Comparison of ENCODE assay signal across 8 cellular contexts in genomic region chr16:28846933-28847273, GRCh38. TPM values are rescaled to one million over a fixed set of nuclear protein-coding genes. Genes with fewer than 3 reads are reported as not detected.
DNase-seq lines count a peak whose midpoint lies in the region; ATAC-seq and TF ChIP-seq lines count a peak whose summit lies in the region.

No MANE protein-coding gene starts in this region.

- H3K9me2 ChIP-seq in HCT116 (ENCODE audit: insufficient read depth), result no peaks in the 10 kb centered on the region

- CTCF ChIA-PET in HCT116 (lab: Charles Lee), result interaction anchor here (0.6 to 1.8 kb wide), 5 partner anchors 12 to 127 kb away, joined by 3 to 7 read pairs (median 5); partner anchors contain the start of genes SH2B1 and SPNS1
- CTCF ChIA-PET in WTC11 (lab: Charles Lee), result interaction anchor here (0.5 to 2.5 kb wide), 13 partner anchors 10 to 127 kb away, joined by 3 to 19 read pairs (median 5); partner anchors contain the start of genes ATXN2L, NFATC2IP, SH2B1 and SPNS1

- intact Hi-C loops in CD14-positive monocyte (cut with micrococcal nuclease) (loop anchor here (1.0 to 10.0 kb wide), 4 partner anchors 17 to 292 kb away; partner anchors contain the start of genes RABEP2 (in 1 of the 2) and SGF29 (in 1 of the 2)), HCT116 (cut with micrococcal nuclease) (no loop called here)

- RAD21 ChIA-PET in HCT116 (lab: Charles Lee; ENCODE audit: low non-redundant PET in 1 of 2, low total read pairs in 2 of 2, uncharacterized antibody in 2 of 2, unreplicated experiment in 2 of 2), result interaction anchor here in 1 of 2 experiments (0.5 kb wide), 1 partner anchor 78 kb away, joined by 3 read pairs; the partner anchor contains the start of gene RABEP2

- H3K9me3 ChIP-seq in HCT116 (ENCODE audit: control insufficient read depth in 1 of 2, insufficient read depth in 1 of 2, low read depth in 1 of 2, low read length in 2 of 2), result no peaks in the 10 kb centered on the region

- no peaks in the 10 kb centered on the region for H3K27me3 Mint-ChIP-seq in CD14-positive monocyte (ENCODE audit: low read depth in 3 of 3)
- H3K27me3 Mint-ChIP-seq in WTC11 (ENCODE audit: low read depth), result no peaks in the 10 kb centered on the region; the same call in 1 of the 2 replicates

- peak overlapping the region; percentile 91 to 95 for H3K4me3 Mint-ChIP-seq in CD14-positive monocyte
- H3K4me3 Mint-ChIP-seq in WTC11, result peak overlapping the region; percentile 98

- H3K27ac ChIP-seq in HCT116 (ENCODE audit: low read depth, low read length) (peak overlapping the region; percentile 73), rectal smooth muscle tissue (ENCODE audit: low read depth, low read length) (peak overlapping the region; percentile 84)

- H2AFZ ChIP-seq in HCT116 (ENCODE audit: low read depth, low read length, poor library complexity, severe bottlenecking), result no peak overlapping the region

- H3K4me3 ChIP-seq in HCT116 (replicated peaks in 1 of 2; ENCODE audit: low read depth in 1 of 2, low read length in 2 of 2) (peak overlapping the region; percentile 97 to 100), rectal smooth muscle tissue (ENCODE audit: low read length) (peak overlapping the region; percentile 88)

- H3K36me3 ChIP-seq in HCT116 (ENCODE audit: control insufficient read depth in 1 of 2, insufficient read depth in 2 of 2, low read length in 2 of 2) (peaks cover 22 to 32% of the 10 kb centered on the region in 2 experiments; a peak in 3 of 4 replicates), rectal smooth muscle tissue (ENCODE audit: control insufficient read depth, insufficient read depth, low read length) (peaks cover 26% of the 10 kb centered on the region)

- H4K20me1 ChIP-seq in HCT116 (ENCODE audit: insufficient read depth), result peaks cover 6% of the 10 kb centered on the region; the same call in 1 of the 2 replicates

- H3K36me3 Mint-ChIP-seq in CD14-positive monocyte, result peaks cover 32% of the 10 kb centered on the region in 2 donors
- H3K36me3 Mint-ChIP-seq in WTC11, result peaks cover 40% of the 10 kb centered on the region

- peaks cover 20% of the 10 kb centered on the region for H3K4me1 Mint-ChIP-seq in CD14-positive monocyte
- H3K4me1 Mint-ChIP-seq in WTC11, result peaks cover 14% of the 10 kb centered on the region

- H3K27me3 ChIP-seq in HCT116 (ENCODE audit: insufficient read depth, low read length) (no peaks in the 10 kb centered on the region), rectal smooth muscle tissue (ENCODE audit: control insufficient read depth, insufficient read depth, low read length) (no peaks in the 10 kb centered on the region)

- peak overlapping the region; percentile 100 for H3K9ac ChIP-seq in HCT116 (ENCODE audit: low read length)
- peak overlapping the region; percentile 94 for H3K9ac ChIP-seq in rectal smooth muscle tissue (ENCODE audit: low read length)

- no peak for DNase-seq in CD14-positive monocyte (ENCODE audit: low spot score)
- DNase-seq in HCT116 (ENCODE audit: low read depth, low spot score), result no peak
- DNase-seq in WTC11 (ENCODE audit: low spot score), result no peak
- DNase-seq in glomerular visceral epithelial cell (ENCODE audit: extremely low spot score), result peak; percentile 25
- DNase-seq in NCI-H345 treated with DMSO at 0.1 percent for 48 hours (lab: John Stamatoyannopoulos, UW; ENCODE audit: unreplicated experiment), result no peak

- peak overlapping the region; percentile 84 for H3K4me2 ChIP-seq in HCT116 (ENCODE audit: low read length)

- H3K4me1 ChIP-seq in HCT116 (ENCODE audit: control insufficient read depth in 1 of 2, insufficient read depth in 2 of 2, low read length in 2 of 2) (peaks cover 8 to 19% of the 10 kb centered on the region in 2 experiments; a peak in 3 of 4 replicates), rectal smooth muscle tissue (ENCODE audit: control insufficient read depth, insufficient read depth, low read length) (peaks cover 17% of the 10 kb centered on the region)

- no peaks in the 10 kb centered on the region for H3K9me3 Mint-ChIP-seq in CD14-positive monocyte
- no peaks in the 10 kb centered on the region for H3K9me3 Mint-ChIP-seq in WTC11

- POLR2A ChIA-PET in HCT116 (lab: Charles Lee), result interaction anchor here (0.6 to 2.2 kb wide), 2 partner anchors 16 to 78 kb away, joined by 3 to 20 read pairs; partner anchors contain the start of genes RABEP2 and SH2B1
- POLR2A ChIA-PET in WTC11 (lab: Charles Lee), result interaction anchor here (0.5 to 1.8 kb wide), 4 partner anchors 17 to 34 kb away, joined by 3 to 9 read pairs (median 6); partner anchors contain the start of genes ATXN2L and SH2B1

- TSS peak; percentile 61 for BruUV-seq in HCT116 (replicated peaks; lab: Mats Ljungman, UMichigan)

- TF ChIP-seq RAD21 in HCT116 (IDR thresholded peaks at IDR 0.05; ENCODE audit: low read depth), result no peak

- peaks cover 38% of the 10 kb centered on the region for H3K79me2 ChIP-seq in HCT116 (ENCODE audit: insufficient read depth, low read length)

- H3K27ac Mint-ChIP-seq in CD14-positive monocyte (peak overlapping the region; percentile 92 to 98 (median 94)), WTC11 (peak overlapping the region; percentile 96)

- no peak for TF ChIP-seq POLR2A in HCT116 (IDR thresholded peaks at IDR 0.05; ENCODE audit: borderline replicate concordance, extremely low read depth, insufficient read depth, insufficient read length)

- no peak for TF ChIP-seq CTCF in CD14-positive monocyte (IDR thresholded peaks at IDR 0.05)
- no peak for TF ChIP-seq CTCF in HCT116 (IDR thresholded peaks at IDR 0.05 in 2 of 3, conservative IDR thresholded peaks at IDR 0.05 in 1 of 3; ENCODE audit: borderline replicate concordance in 1 of 3, insufficient read depth in 1 of 3, low read depth in 2 of 3, low read length in 2 of 3)
- no peak for TF ChIP-seq CTCF in WTC11 (IDR thresholded peaks at IDR 0.05)

- ATAC-seq in HCT116, result peak; percentile 10
- peak; percentile 4 for ATAC-seq in WTC11
- ATAC-seq in HG02763 (IDR thresholded peaks at IDR 0.05; ENCODE audit: unreplicated experiment), result no peak
- ATAC-seq in GM21515 (IDR thresholded peaks at IDR 0.05; ENCODE audit: unreplicated experiment), result no peak

TF ChIP-seq in HCT116, 20 proteins besides CTCF, POLR2A, EP300 and RAD21:
- TF ChIP-seq ATF3 (IDR thresholded peaks at IDR 0.05), result no peak
- TF ChIP-seq CBX3 (IDR thresholded peaks at IDR 0.05; ENCODE audit: low read depth), result 0 out of 2 replicates have a peak, but pooled peaks have one; percentile 11
TF ChIP-seq in HCT116: peak in this region for 1.

TF ChIP-seq in WTC11, 78 proteins besides CTCF, POLR2A, EP300 and RAD21:
- TF ChIP-seq ZNF121 (CRISPR knock-in tag; IDR thresholded peaks at IDR 0.05), result no peak
- TF ChIP-seq TEAD4 (CRISPR knock-in tag; IDR thresholded peaks at IDR 0.05), result no peak
- no peak for TF ChIP-seq FOXP4 (CRISPR knock-in tag; IDR thresholded peaks at IDR 0.05)
- TF ChIP-seq ZNF396 (CRISPR knock-in tag; IDR thresholded peaks at IDR 0.05; ENCODE audit: borderline replicate concordance), result no peak
- no peak for TF ChIP-seq OVOL2 (CRISPR knock-in tag; IDR thresholded peaks at IDR 0.05; ENCODE audit: borderline replicate concordance)
- no peak for TF ChIP-seq GTF2I (CRISPR knock-in tag; conservative IDR thresholded peaks at IDR 0.05)
- no peak for TF ChIP-seq GRHL2 (CRISPR knock-in tag; IDR thresholded peaks at IDR 0.05; ENCODE audit: insufficient replicate concordance, severe bottlenecking)
TF ChIP-seq in WTC11: peak in this region for 0.

RNA-seq across cellular contexts. Expression of gene TUFM, which starts 0.8 kb away (rescaled TPM):
- 100 to 1,000 TPM; 146 to 148 TPM for polyA plus RNA-seq in CD14-positive monocyte
- 361 TPM for total RNA-seq in HCT116 (2021; ENCODE audit: unreplicated experiment)
- 328 and 355 TPM in 2 replicates for polyA plus RNA-seq in HCT116 (2012)
- total RNA-seq in WTC11 (2021), result 233 to 296 TPM (median 252 TPM) in 3 replicates

RNA-seq across cellular contexts. Expression of gene SH2B1, which starts 16.7 kb away (rescaled TPM):
- polyA plus RNA-seq in CD14-positive monocyte, result 1 to 10 TPM in 1 of 2 donors, under 1 TPM in 1; 0.93 to 1.1 TPM
- total RNA-seq in HCT116 (2021; ENCODE audit: unreplicated experiment), result 47.0 TPM
- 30.7 and 33.6 TPM in 2 replicates for polyA plus RNA-seq in HCT116 (2012)
- total RNA-seq in WTC11 (2021), result 51.6 to 55.3 TPM (median 53.1 TPM) in 3 replicates

RNA-seq across cellular contexts. Expression of gene ATXN2L, which starts 24.1 kb away (rescaled TPM):
- 10 to 100 TPM in 1 of 2 donors, 1 to 10 TPM in 1; 4.8 to 10.2 TPM for polyA plus RNA-seq in CD14-positive monocyte
- total RNA-seq in HCT116 (2021; ENCODE audit: unreplicated experiment) (264 TPM), WTC11 (2021) (210 to 243 TPM (median 225 TPM) in 3 replicates)
- polyA plus RNA-seq in HCT116 (2012), result 206 and 231 TPM in 2 replicates

RNA-seq across cellular contexts. Expression of gene ATP2A1, which starts 31.4 kb away (rescaled TPM):
- polyA plus RNA-seq in CD14-positive monocyte, result not detected
- total RNA-seq in HCT116 (2021; ENCODE audit: unreplicated experiment) (10.3 TPM), WTC11 (2021) (4.7 to 6.4 TPM (median 5.6 TPM) in 3 replicates)
- 5.5 and 7.0 TPM in 2 replicates for polyA plus RNA-seq in HCT116 (2012)

Comparison
In these comparisons a context has a peak if more than half of its experiments do, and no peak if none do; other contexts are left out.
1. ATAC-seq: peak in HCT116 (single experiment) and WTC11 (single experiment); none in HG02763 (single experiment) and GM21515 (single experiment).